ENCODE assay signal across 19 cellular contexts in genomic region chr14:85293820-85294219, GRCh38.
DNase-seq lines count a peak whose midpoint lies in the region; ATAC-seq, FAIRE-seq and TF ChIP-seq lines count a peak whose summit lies in the region.
"Had no signal": no experiment of that assay in that cellular context is flagged by ENCODE, and none has a peak within 500 bp of the region (broad histone marks: within the 10 kb centered on the region; RNA-seq: fewer than 3 reads in every experiment).

No MANE protein-coding gene starts in this region.

- peak; percentile 11 for FAIRE-seq in D721Med (lab: Jason Lieb, UNC)
- FAIRE-seq: G401.6, GM12891 had no signal

- H3K4me3 ChIP-seq in WERI-Rb-1 (ENCODE audit: low read depth, low read length), result no peak overlapping the region
- H3K4me3 ChIP-seq: GM23248 had no signal

- H3K4me1 Mint-ChIP-seq in CD14-positive monocyte, result peaks cover 35% of the 10 kb centered on the region

- peak overlapping the region; percentile 0 to 89 (median 32) for H3K27ac Mint-ChIP-seq in CD14-positive monocyte

- H3K9me3 Mint-ChIP-seq in CD14-positive monocyte, result peaks cover 9 to 17% (median 15%) of the 10 kb centered on the region in 7 donors

- DNase-seq in CD14-positive monocyte (ENCODE audit: low spot score), result no peak
- no peak for DNase-seq in D721Med (ENCODE audit: insufficient read length, low spot score)
- peak; percentile 50 for DNase-seq in WERI-Rb-1
- no peak for DNase-seq in left lobe of liver (ENCODE audit: low spot score)
- no peak for DNase-seq in hypothalamus (lab: John Stamatoyannopoulos, UW)
- DNase-seq in RPMI8226, result no peak
- no peak for DNase-seq in NCI-H146 treated with DMSO at 0.1 percent for 48 hours (lab: John Stamatoyannopoulos, UW; ENCODE audit: unreplicated experiment)
- DNase-seq in kidney glomerular epithelial cell (lab: John Stamatoyannopoulos, UW), result no peak
- DNase-seq: ACHN, BE2C, DMS153, DMS79 treated with DMSO at 0.1 percent for 48 hours, EL, GM23248, H7, IMR-90 had no signal

- peak overlapping the region; percentile 58 for H3K27ac ChIP-seq in WERI-Rb-1
- H3K27ac ChIP-seq: C4-2B, GM23248 had no signal

- H3K4me3 Mint-ChIP-seq in CD14-positive monocyte, result no peak overlapping the region

- H3K27me3 Mint-ChIP-seq in CD14-positive monocyte (ENCODE audit: low read depth in 3 of 3), result no peaks in the 10 kb centered on the region

- H3K27me3 ChIP-seq in WERI-Rb-1 (ENCODE audit: insufficient read depth, low read depth, severe bottlenecking), result no peaks in the 10 kb centered on the region
- H3K27me3 ChIP-seq: BE2C had no signal

- peak; percentile 67 for ATAC-seq in left lobe of liver

- H3K36me3 Mint-ChIP-seq in CD14-positive monocyte, result no peaks in the 10 kb centered on the region

- intact Hi-C loops in CD14-positive monocyte (cut with micrococcal nuclease), result no loop called here

- TF ChIP-seq CTCF in CD14-positive monocyte (IDR thresholded peaks at IDR 0.05) (no peak), D721Med (IDR thresholded peaks at IDR 0.05; ENCODE audit: insufficient read depth, missing control alignments) (no peak), WERI-Rb-1 (IDR thresholded peaks at IDR 0.05; ENCODE audit: low read depth, low read length) (no peak)

- no peaks in the 10 kb centered on the region for H3K9me3 ChIP-seq in WERI-Rb-1 (ENCODE audit: severe bottlenecking)
- H3K9me3 ChIP-seq: BE2C had no signal

- no peaks in the 10 kb centered on the region for H3K36me3 ChIP-seq in WERI-Rb-1
- H3K36me3 ChIP-seq: BE2C had no signal
